ENCODE assay signal across 16 cellular contexts in the genomic region with DNA sequence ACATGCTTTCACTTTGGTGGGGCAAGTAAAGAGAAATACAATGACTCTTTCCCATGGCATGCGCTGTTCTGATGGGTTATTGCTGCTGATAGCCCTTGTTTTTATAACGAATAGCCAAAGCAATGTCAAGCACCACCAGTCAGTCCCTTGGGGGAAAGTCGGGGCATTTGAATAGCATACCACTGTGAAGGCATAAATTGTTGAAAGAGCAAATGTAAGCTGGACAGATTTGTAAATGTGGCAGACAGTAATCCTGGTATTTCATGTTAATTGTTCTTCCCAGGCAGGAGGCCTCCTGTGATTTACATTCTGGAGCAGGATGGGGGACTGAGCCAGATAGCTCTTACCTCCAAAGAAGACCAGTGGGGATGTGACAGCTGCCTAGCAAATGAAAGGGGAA.
A peak's percentile ranks its signal among the peaks of the same experiment; 100 is the strongest.
DNase-seq lines count a peak whose midpoint lies in the region; ATAC-seq and TF ChIP-seq lines count a peak whose summit lies in the region.
"Had no signal": no experiment of that assay in that cellular context is flagged by ENCODE, and none has a peak within 500 bp of the region (broad histone marks: within the 10 kb centered on the region; RNA-seq: fewer than 3 reads in every experiment).

No MANE protein-coding gene starts in this region.

- H3K27ac ChIP-seq in GM23338 (ENCODE audit: low read depth) = no peak overlapping the region
- H3K27ac ChIP-seq in iPS-20b (ENCODE audit: low read length) = no peak overlapping the region

- H3K9ac ChIP-seq in iPS-20b (ENCODE audit: low read depth, low read length) = no peak overlapping the region

- H3K9me3 Mint-ChIP-seq in GM23338 = no peaks in the 10 kb centered on the region; the same call in 2 of the 3 replicates

- H3K27me3 ChIP-seq in GM23338 (ENCODE audit: insufficient read depth) (no peaks in the 10 kb centered on the region), iPS-20b (ENCODE audit: insufficient read depth, low read length) (no peaks in the 10 kb centered on the region; the same call in 1 of the 2 replicates)

- peaks cover 17% of the 10 kb centered on the region for H3K4me1 ChIP-seq in GM23338 (ENCODE audit: insufficient read depth)
- H3K4me1 ChIP-seq in iPS-20b (ENCODE audit: insufficient read depth, low read length) = peaks cover 14% of the 10 kb centered on the region

- DNase-seq in AG10803 (ENCODE audit: low read depth) (peak; percentile 81), GM23338 (ENCODE audit: low spot score) (peak; percentile 19), astrocyte of the hippocampus (ENCODE audit: low read depth, low spot score) (peak; percentile 20), A172 (ENCODE audit: low spot score) (no peak), left cardiac atrium (no peak)
- DNase-seq: COR-L47; DMS153; NCI-H187 treated with DMSO at 0.1 percent for 48 hours; NCI-H2171; NCI-H446; NK-92 treated with Interleukin-12 subunit alpha and Interleukin-12 subunit beta, amount 100 ng/mL, for 24 hours; OCI-M1; SHP77 treated with DMSO at 0.1 percent for 48 hours had no signal

- H3K36me3 Mint-ChIP-seq in GM23338 (ENCODE audit: low read depth) = no peaks in the 10 kb centered on the region

- H4K20me1 ChIP-seq in GM23338 (replicated peaks; ENCODE audit: insufficient read depth) = no peaks in the 10 kb centered on the region

- intact Hi-C loops in left cardiac atrium (cut with DNase I) = no loop called here

- no peak overlapping the region for H3K4me3 Mint-ChIP-seq in GM23338

- no peaks in the 10 kb centered on the region for H3K9me3 ChIP-seq in iPS-20b (ENCODE audit: insufficient read depth, low read depth, low read length)

- H3F3A ChIP-seq in GM23338 (replicated peaks; ENCODE audit: low read depth) = no peaks in the 10 kb centered on the region

- H3K36me3 ChIP-seq in GM23338 (ENCODE audit: insufficient read depth) (no peaks in the 10 kb centered on the region), iPS-20b (ENCODE audit: insufficient read depth, low read depth, low read length) (no peaks in the 10 kb centered on the region)

- H3K4me2 ChIP-seq in GM23338 = peak overlapping the region; percentile 55

- H3K9me2 ChIP-seq in GM23338 (ENCODE audit: insufficient read depth) = no peaks in the 10 kb centered on the region; the same call in 1 of the 2 replicates

- peak; percentile 76 for ATAC-seq in GM23338
- ATAC-seq in GM21515 (IDR thresholded peaks at IDR 0.05; ENCODE audit: unreplicated experiment) = no peak
- ATAC-seq in HG03045 (IDR thresholded peaks at IDR 0.05; ENCODE audit: unreplicated experiment) = no peak
- no peak for ATAC-seq in left cardiac atrium

- no peak overlapping the region for H2AFZ ChIP-seq in GM23338

- no peaks in the 10 kb centered on the region for H3K79me2 ChIP-seq in GM23338 (replicated peaks; ENCODE audit: insufficient read depth)

- peaks cover 8% of the 10 kb centered on the region for H3K27me3 Mint-ChIP-seq in GM23338 (ENCODE audit: insufficient read depth, low read depth, poor library complexity)

- H3K27ac Mint-ChIP-seq in GM23338 = no peak overlapping the region

- H3K4me1 Mint-ChIP-seq in GM23338 = peaks cover 21% of the 10 kb centered on the region

- TF ChIP-seq CTCF in AG10803 (conservative IDR thresholded peaks at IDR 0.05; ENCODE audit: low read length) (no peak), GM23338 (conservative IDR thresholded peaks at IDR 0.05; ENCODE audit: low read depth in 2 of 2) (no peak)

- H3K4me3 ChIP-seq in AG10803 (ENCODE audit: low read length) (no peak overlapping the region), GM23338 (no peak overlapping the region), iPS-20b (ENCODE audit: low read length) (peak overlapping the region; percentile 27; the same call in 1 of the 2 replicates)

TF ChIP-seq in GM23338, 12 proteins besides CTCF, POLR2A, EP300 and RAD21 (continues in another document):
- TF ChIP-seq, protein P1, sequence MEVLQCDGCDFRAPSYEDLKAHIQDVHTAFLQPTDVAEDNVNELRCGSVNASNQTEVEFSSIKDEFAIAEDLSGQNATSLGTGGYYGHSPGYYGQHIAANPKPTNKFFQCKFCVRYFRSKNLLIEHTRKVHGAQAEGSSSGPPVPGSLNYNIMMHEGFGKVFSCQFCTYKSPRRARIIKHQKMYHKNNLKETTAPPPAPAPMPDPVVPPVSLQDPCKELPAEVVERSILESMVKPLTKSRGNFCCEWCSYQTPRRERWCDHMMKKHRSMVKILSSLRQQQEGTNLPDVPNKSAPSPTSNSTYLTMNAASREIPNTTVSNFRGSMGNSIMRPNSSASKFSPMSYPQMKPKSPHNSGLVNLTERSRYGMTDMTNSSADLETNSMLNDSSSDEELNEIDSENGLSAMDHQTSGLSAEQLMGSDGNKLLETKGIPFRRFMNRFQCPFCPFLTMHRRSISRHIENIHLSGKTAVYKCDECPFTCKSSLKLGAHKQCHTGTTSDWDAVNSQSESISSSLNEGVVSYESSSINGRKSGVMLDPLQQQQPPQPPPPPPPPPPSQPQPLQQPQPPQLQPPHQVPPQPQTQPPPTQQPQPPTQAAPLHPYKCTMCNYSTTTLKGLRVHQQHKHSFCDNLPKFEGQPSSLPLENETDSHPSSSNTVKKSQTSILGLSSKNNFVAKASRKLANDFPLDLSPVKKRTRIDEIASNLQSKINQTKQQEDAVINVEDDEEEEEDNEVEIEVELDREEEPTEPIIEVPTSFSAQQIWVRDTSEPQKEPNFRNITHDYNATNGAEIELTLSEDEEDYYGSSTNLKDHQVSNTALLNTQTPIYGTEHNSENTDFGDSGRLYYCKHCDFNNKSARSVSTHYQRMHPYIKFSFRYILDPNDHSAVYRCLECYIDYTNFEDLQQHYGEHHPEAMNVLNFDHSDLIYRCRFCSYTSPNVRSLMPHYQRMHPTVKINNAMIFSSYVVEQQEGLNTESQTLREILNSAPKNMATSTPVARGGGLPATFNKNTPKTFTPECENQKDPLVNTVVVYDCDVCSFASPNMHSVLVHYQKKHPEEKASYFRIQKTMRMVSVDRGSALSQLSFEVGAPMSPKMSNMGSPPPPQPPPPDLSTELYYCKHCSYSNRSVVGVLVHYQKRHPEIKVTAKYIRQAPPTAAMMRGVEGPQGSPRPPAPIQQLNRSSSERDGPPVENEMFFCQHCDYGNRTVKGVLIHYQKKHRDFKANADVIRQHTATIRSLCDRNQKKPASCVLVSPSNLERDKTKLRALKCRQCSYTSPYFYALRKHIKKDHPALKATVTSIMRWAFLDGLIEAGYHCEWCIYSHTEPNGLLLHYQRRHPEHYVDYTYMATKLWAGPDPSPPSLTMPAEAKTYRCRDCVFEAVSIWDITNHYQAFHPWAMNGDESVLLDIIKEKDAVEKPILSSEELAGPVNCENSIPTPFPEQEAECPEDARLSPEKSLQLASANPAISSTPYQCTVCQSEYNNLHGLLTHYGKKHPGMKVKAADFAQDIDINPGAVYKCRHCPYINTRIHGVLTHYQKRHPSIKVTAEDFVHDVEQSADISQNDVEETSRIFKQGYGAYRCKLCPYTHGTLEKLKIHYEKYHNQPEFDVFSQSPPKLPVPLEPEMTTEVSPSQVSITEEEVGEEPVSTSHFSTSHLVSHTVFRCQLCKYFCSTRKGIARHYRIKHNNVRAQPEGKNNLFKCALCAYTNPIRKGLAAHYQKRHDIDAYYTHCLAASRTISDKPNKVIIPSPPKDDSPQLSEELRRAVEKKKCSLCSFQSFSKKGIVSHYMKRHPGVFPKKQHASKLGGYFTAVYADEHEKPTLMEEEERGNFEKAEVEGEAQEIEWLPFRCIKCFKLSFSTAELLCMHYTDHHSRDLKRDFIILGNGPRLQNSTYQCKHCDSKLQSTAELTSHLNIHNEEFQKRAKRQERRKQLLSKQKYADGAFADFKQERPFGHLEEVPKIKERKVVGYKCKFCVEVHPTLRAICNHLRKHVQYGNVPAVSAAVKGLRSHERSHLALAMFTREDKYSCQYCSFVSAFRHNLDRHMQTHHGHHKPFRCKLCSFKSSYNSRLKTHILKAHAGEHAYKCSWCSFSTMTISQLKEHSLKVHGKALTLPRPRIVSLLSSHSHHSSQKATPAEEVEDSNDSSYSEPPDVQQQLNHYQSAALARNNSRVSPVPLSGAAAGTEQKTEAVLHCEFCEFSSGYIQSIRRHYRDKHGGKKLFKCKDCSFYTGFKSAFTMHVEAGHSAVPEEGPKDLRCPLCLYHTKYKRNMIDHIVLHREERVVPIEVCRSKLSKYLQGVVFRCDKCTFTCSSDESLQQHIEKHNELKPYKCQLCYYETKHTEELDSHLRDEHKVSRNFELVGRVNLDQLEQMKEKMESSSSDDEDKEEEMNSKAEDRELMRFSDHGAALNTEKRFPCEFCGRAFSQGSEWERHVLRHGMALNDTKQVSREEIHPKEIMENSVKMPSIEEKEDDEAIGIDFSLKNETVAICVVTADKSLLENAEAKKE (CRISPR knock-in tag; IDR thresholded peaks at IDR 0.05) = peak; percentile 61; the same call in 1 of the 2 replicates
- no peak for TF ChIP-seq STAT1 (IDR thresholded peaks at IDR 0.05; ENCODE audit: unreplicated experiment)
- TF ChIP-seq, protein P2, sequence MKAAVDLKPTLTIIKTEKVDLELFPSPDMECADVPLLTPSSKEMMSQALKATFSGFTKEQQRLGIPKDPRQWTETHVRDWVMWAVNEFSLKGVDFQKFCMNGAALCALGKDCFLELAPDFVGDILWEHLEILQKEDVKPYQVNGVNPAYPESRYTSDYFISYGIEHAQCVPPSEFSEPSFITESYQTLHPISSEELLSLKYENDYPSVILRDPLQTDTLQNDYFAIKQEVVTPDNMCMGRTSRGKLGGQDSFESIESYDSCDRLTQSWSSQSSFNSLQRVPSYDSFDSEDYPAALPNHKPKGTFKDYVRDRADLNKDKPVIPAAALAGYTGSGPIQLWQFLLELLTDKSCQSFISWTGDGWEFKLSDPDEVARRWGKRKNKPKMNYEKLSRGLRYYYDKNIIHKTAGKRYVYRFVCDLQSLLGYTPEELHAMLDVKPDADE (IDR thresholded peaks at IDR 0.05) = no peak

Comparison
In these comparisons a context has a peak if more than half of its experiments do, and no peak if none do; other contexts are left out.
1. DNase-seq: peak in AG10803 (single experiment), GM23338 (single experiment) and astrocyte of the hippocampus (single experiment); none in A172 (single experiment) and left cardiac atrium (single experiment).